In genomic region chr18:30387401-30387800, GRCh38 we compare ENCODE assay signal across 18 cellular contexts.
"Had no signal": no experiment of that assay in that cellular context is flagged by ENCODE, and none has a peak within 500 bp of the region (broad histone marks: within the 10 kb centered on the region; RNA-seq: fewer than 3 reads in every experiment).

No MANE protein-coding gene starts in this region.

- H3K27me3 Mint-ChIP-seq: activated CD4-positive, alpha-beta memory T cell treated with anti-CD3 and anti-CD28 coated beads, Interleukin-2, amount 10 ng/mL, durations not matched to agents 7 days and 5 days; activated naive CD4-positive, alpha-beta T cell treated with anti-CD3 and anti-CD28 coated beads, Interleukin-2, amount 50 U/mL, for 24 hours; central memory CD8-positive, alpha-beta T cell; stimulated activated naive CD8-positive, alpha-beta T cell treated with anti-CD3 and anti-CD28 coated beads, Interleukin-15, amount 100 ng/mL, for 72 hours had no signal

- DNase-seq: activated CD4-positive, alpha-beta memory T cell treated with anti-CD3 and anti-CD28 coated beads, Interleukin-2, amount 10 ng/mL, durations not matched to agents 7 days and 5 days; activated CD4-positive, alpha-beta T cell treated with anti-CD3 and anti-CD28 coated beads for 4 hours; activated effector memory CD4-positive, alpha-beta T cell treated with anti-CD3 and anti-CD28 coated beads, Interleukin-2, amount 50 U/mL, for 16 hours; activated T-cell treated with anti-CD3 and anti-CD28 coated beads, Interleukin-2, amount 50 U/mL, for 4 hours; adrenal gland; cortex of kidney; effector CD4-positive, alpha-beta T cell; heart right ventricle; left ventricle myocardium superior; psoas muscle; right lobe of liver; stimulated activated naive CD8-positive, alpha-beta T cell treated with anti-CD3 and anti-CD28 coated beads, Interleukin-15, amount 100 ng/mL, for 72 hours; testis; upper lobe of right lung had no signal

- H3K27ac ChIP-seq: adrenal gland, gastroesophageal sphincter, heart right ventricle, psoas muscle, right lobe of liver, testis, upper lobe of right lung had no signal

- H3K36me3 ChIP-seq: adrenal gland, gastroesophageal sphincter, heart right ventricle, right lobe of liver, upper lobe of right lung had no signal

- ATAC-seq: activated T-cell treated with anti-CD3 and anti-CD28 coated beads, Interleukin-2, amount 50 U/mL, for 4 hours; gastroesophageal sphincter; heart right ventricle; left ventricle myocardium superior; psoas muscle; stimulated activated naive CD8-positive, alpha-beta T cell treated with anti-CD3 and anti-CD28 coated beads, Interleukin-15, amount 100 ng/mL, for 72 hours; upper lobe of right lung had no signal

- H3K9me3 ChIP-seq: adrenal gland, gastroesophageal sphincter, psoas muscle, right lobe of liver, testis, upper lobe of right lung had no signal

- H3K4me3 ChIP-seq: adrenal gland, gastroesophageal sphincter, heart right ventricle, psoas muscle, right lobe of liver, testis, upper lobe of right lung had no signal

- H3K4me1 Mint-ChIP-seq: activated CD4-positive, alpha-beta memory T cell treated with anti-CD3 and anti-CD28 coated beads, Interleukin-2, amount 10 ng/mL, durations not matched to agents 7 days and 5 days; activated naive CD4-positive, alpha-beta T cell treated with anti-CD3 and anti-CD28 coated beads, Interleukin-2, amount 50 U/mL, for 24 hours; central memory CD8-positive, alpha-beta T cell; nephron; stimulated activated naive CD8-positive, alpha-beta T cell treated with anti-CD3 and anti-CD28 coated beads, Interleukin-15, amount 100 ng/mL, for 72 hours had no signal

- H3K9me3 Mint-ChIP-seq: nephron had no signal

- H3K4me1 ChIP-seq: adrenal gland, gastroesophageal sphincter, heart right ventricle, psoas muscle, right lobe of liver, testis, upper lobe of right lung had no signal

- H3K27ac Mint-ChIP-seq: activated CD4-positive, alpha-beta memory T cell treated with anti-CD3 and anti-CD28 coated beads, Interleukin-2, amount 10 ng/mL, durations not matched to agents 7 days and 5 days; activated naive CD4-positive, alpha-beta T cell treated with anti-CD3 and anti-CD28 coated beads, Interleukin-2, amount 50 U/mL, for 24 hours; nephron; stimulated activated naive CD8-positive, alpha-beta T cell treated with anti-CD3 and anti-CD28 coated beads, Interleukin-15, amount 100 ng/mL, for 72 hours had no signal

- H3K36me3 Mint-ChIP-seq: activated naive CD4-positive, alpha-beta T cell treated with anti-CD3 and anti-CD28 coated beads, Interleukin-2, amount 50 U/mL, for 24 hours had no signal

- H3K27me3 ChIP-seq: adrenal gland, gastroesophageal sphincter, heart right ventricle, right lobe of liver, testis, upper lobe of right lung had no signal

- H3K4me3 Mint-ChIP-seq: activated CD4-positive, alpha-beta memory T cell treated with anti-CD3 and anti-CD28 coated beads, Interleukin-2, amount 10 ng/mL, durations not matched to agents 7 days and 5 days; activated naive CD4-positive, alpha-beta T cell treated with anti-CD3 and anti-CD28 coated beads, Interleukin-2, amount 50 U/mL, for 24 hours; activated T-cell treated with anti-CD3 and anti-CD28 coated beads, Interleukin-2, amount 50 U/mL, for 4 hours; central memory CD8-positive, alpha-beta T cell; nephron; stimulated activated naive CD8-positive, alpha-beta T cell treated with anti-CD3 and anti-CD28 coated beads, Interleukin-15, amount 100 ng/mL, for 72 hours had no signal
